ENCODE assay signal across 8 cellular contexts in the genomic region with DNA sequence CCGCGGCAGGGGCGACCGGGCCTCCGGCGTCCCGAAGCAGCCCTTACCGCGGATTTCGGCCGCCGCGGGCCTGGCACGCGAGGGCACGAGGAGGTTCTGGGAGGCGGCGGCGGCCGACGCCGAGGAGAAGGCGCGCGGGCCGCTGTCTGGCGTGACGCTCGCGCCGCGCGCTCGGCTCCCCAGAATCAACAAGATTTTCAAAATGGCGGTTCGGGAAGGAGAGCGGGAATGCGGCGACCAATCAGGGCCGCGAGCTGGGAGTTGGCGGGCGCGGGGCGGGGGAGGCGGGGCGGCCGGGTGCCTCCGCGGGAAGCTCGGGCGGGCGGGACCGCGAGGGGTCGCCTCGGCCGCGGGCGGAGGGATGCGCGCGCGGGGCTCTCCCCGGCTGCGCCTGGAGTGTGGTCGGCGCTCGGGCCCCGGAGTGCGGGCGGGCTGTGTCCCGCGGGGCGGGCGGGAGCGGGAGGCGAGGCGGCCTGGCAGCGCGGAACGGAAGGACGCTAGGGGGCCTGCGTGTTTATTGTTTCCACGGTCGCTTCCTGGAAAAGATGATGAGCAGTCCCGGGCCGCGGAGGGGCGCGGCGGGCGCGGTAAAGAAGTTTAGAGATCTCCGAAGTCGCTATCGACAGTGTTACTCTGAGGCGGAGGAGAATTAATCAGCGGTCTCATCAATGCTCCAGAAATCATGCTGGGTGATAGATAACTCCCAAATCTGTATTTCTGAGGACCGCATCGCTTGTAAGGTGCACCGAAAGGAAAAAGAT. TPM values are rescaled to one million over a fixed set of nuclear protein-coding genes. Genes with fewer than 3 reads are reported as not detected.
DNase-seq lines count a peak whose midpoint lies in the region; TF ChIP-seq lines count a peak whose summit lies in the region.

Gene DEK, minus strand, starts transcription at position 193 of the 761 bp plus-strand sequence. CDS start 543 bp downstream, outside the sequence.

- peaks cover 7% of the 10 kb centered on the region for H4K20me1 ChIP-seq in osteoblast (ENCODE audit: insufficient read depth, low read length)

- H3K4me3 ChIP-seq in GM08714 (ENCODE audit: low read length) = peak within 1 kb of the TSS; percentile 98
- H3K4me3 ChIP-seq in osteoblast (ENCODE audit: insufficient read depth, low read length) = peak within 1 kb of the TSS; percentile 92

- peaks cover 33% of the 10 kb centered on the region for H3K4me1 ChIP-seq in osteoblast (ENCODE audit: insufficient read depth, low read length)

- H2AFZ ChIP-seq in osteoblast (ENCODE audit: low read length) = peak within 1 kb of the TSS; percentile 92

- TF ChIP-seq CTCF in HFFc6 (IDR thresholded peaks at IDR 0.05) (peak; percentile 77), osteoblast (IDR thresholded peaks at IDR 0.05; ENCODE audit: extremely low read depth, low read depth, low read length) (peak; percentile 38)

- H3K9me3 Mint-ChIP-seq in HFFc6 = no peaks in the 10 kb centered on the region; the same call in 1 of the 2 replicates
- H3K9me3 Mint-ChIP-seq in activated naive CD4-positive, alpha-beta T cell treated with anti-CD3 and anti-CD28 coated beads, Interleukin-2, amount 50 U/mL, for 24 hours = no peaks in the 10 kb centered on the region

- peak within 1 kb of the TSS; percentile 92 for H3K4me2 ChIP-seq in osteoblast (ENCODE audit: insufficient read depth, low read length)

- DNase-seq in HFFc6 (peak; percentile 78), NCI-H1048 (lab: John Stamatoyannopoulos, UW) (peak; percentile 68), SKM-1 (lab: John Stamatoyannopoulos, UW; ENCODE audit: unreplicated experiment) (peak; percentile 80), glomerular visceral epithelial cell (ENCODE audit: extremely low spot score) (peak; percentile 93), osteoblast (ENCODE audit: insufficient read length, low spot score, missing footprints) (peak; percentile 98)

- no peaks in the 10 kb centered on the region for H3K27me3 ChIP-seq in osteoblast (ENCODE audit: insufficient read depth, low read length)

- no peaks in the 10 kb centered on the region for H3K9me3 ChIP-seq in osteoblast (ENCODE audit: low read depth, low read length)

- peak within 1 kb of the TSS; percentile 73 for H3K27ac ChIP-seq in osteoblast (ENCODE audit: low read depth, low read length)
- peak within 1 kb of the TSS; percentile 81 for H3K27ac ChIP-seq in temporal lobe (ENCODE audit: low read depth, low read length)

- peaks cover 45% of the 10 kb centered on the region for H3K79me2 ChIP-seq in osteoblast (ENCODE audit: insufficient read depth, low read length)

- peaks cover 30% of the 10 kb centered on the region for H3K36me3 Mint-ChIP-seq in HFFc6 (ENCODE audit: low read depth)
- H3K36me3 Mint-ChIP-seq in activated naive CD4-positive, alpha-beta T cell treated with anti-CD3 and anti-CD28 coated beads, Interleukin-2, amount 50 U/mL, for 24 hours = peaks cover 9% of the 10 kb centered on the region

- H3K4me3 Mint-ChIP-seq in HFFc6 = peak within 1 kb of the TSS; percentile 97
- H3K4me3 Mint-ChIP-seq in activated naive CD4-positive, alpha-beta T cell treated with anti-CD3 and anti-CD28 coated beads, Interleukin-2, amount 50 U/mL, for 24 hours = peak within 1 kb of the TSS; percentile 94

- peaks cover 2% of the 10 kb centered on the region for H3K27me3 Mint-ChIP-seq in HFFc6 (ENCODE audit: insufficient read depth)
- no peaks in the 10 kb centered on the region for H3K27me3 Mint-ChIP-seq in activated naive CD4-positive, alpha-beta T cell treated with anti-CD3 and anti-CD28 coated beads, Interleukin-2, amount 50 U/mL, for 24 hours

- H3K27ac Mint-ChIP-seq in HFFc6 = peak within 1 kb of the TSS; percentile 89
- peak within 1 kb of the TSS; percentile 95 for H3K27ac Mint-ChIP-seq in activated naive CD4-positive, alpha-beta T cell treated with anti-CD3 and anti-CD28 coated beads, Interleukin-2, amount 50 U/mL, for 24 hours

- H3K4me1 Mint-ChIP-seq in HFFc6 (ENCODE audit: low read depth) = peaks cover 44% of the 10 kb centered on the region
- H3K4me1 Mint-ChIP-seq in activated naive CD4-positive, alpha-beta T cell treated with anti-CD3 and anti-CD28 coated beads, Interleukin-2, amount 50 U/mL, for 24 hours = peaks cover 46% of the 10 kb centered on the region

- H3K36me3 ChIP-seq in osteoblast (ENCODE audit: insufficient read depth, low read length) = no peaks in the 10 kb centered on the region

RNA-seq across cellular contexts. Expression of gene DEK, which starts in this region (rescaled TPM):
- total RNA-seq in HFFc6 (2021; fragmentation: NEBNext Ultra II Directional; extraction: Animal tissue kit (Norgen Biotek cat#: 25700)) = 100 to 1,000 TPM in 5 of 6 experiments, 10 to 100 TPM in 1; 76.7 to 144 (median 132) TPM
- total RNA-seq in osteoblast (102 and 113 TPM in 2 replicates), temporal lobe (97.9 TPM)

Comparison
In these comparisons a context has a peak if more than half of its experiments do, and no peak if none do; other contexts are left out.
1. Peak in every context shown above with its lines: DNase-seq, H3K4me3 ChIP-seq and H3K27ac ChIP-seq.